8 cellular contexts compared by ENCODE assay signal in the genomic region with DNA sequence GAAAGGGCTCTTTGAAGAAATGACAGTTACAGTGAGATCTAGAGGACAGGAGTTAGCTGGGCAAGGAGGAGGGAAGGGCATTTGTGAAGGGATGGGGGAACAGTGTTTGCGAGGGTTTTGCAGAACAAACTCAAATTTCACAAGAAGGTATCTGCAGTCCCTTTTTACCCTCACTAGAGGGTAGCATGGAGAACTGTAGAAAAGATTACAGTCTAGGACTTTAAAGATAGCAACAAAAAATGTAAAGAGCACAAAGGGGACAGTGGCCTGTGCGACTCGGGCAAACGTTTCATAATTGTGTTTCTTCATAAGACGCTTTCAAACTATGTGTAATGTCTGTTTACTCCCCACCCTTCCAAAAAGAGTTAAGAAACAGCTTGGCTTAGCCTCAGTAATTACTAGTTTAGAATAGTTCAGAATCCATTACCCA. TPM values are rescaled to one million over a fixed set of nuclear protein-coding genes. Genes with fewer than 3 reads are reported as not detected.
DNase-seq lines count a peak whose midpoint lies in the region; ATAC-seq and TF ChIP-seq lines count a peak whose summit lies in the region.

No MANE protein-coding gene starts in this region.

- peaks cover 30% of the 10 kb centered on the region for H3K4me1 Mint-ChIP-seq in activated naive CD4-positive, alpha-beta T cell treated with anti-CD3 and anti-CD28 coated beads, Interleukin-2, amount 50 U/mL, for 24 hours
- H3K4me1 Mint-ChIP-seq in natural killer cell = peaks cover 0 to 12% of the 10 kb centered on the region in 2 donors
- H3K4me1 Mint-ChIP-seq in T-helper 2 cell treated with Interferon-gamma antibody and Interleukin-4, amounts not matched to agents 5 μg/mL and 100 μg/mL, for 36 hours (ENCODE audit: low read depth) = peaks cover 44% of the 10 kb centered on the region

- H3K4me3 ChIP-seq in cardiac fibroblast (replicated peaks in 1 of 2; ENCODE audit: low read depth in 2 of 2, low read length in 2 of 2) = no peak overlapping the region

- no peak for DNase-seq in activated naive CD4-positive, alpha-beta T cell treated with anti-CD3 and anti-CD28 coated beads, Interleukin-2, amount 50 U/mL, for 16 hours
- peak; percentile 55 for DNase-seq in NCI-H69 (lab: John Stamatoyannopoulos, UW)
- DNase-seq in cardiac fibroblast (ENCODE audit: low read depth in 2 of 2) = peak; percentile 64 to 67
- no peak for DNase-seq in natural killer cell
- no peak for DNase-seq in T-helper 2 cell treated with Interferon-gamma antibody and Interleukin-4, amounts not matched to agents 5 μg/mL and 100 μg/mL, for 36 hours (ENCODE audit: low spot score)
- DNase-seq in nucleus accumbens (lab: John Stamatoyannopoulos, UW) = no peak

- H3K27ac Mint-ChIP-seq in activated naive CD4-positive, alpha-beta T cell treated with anti-CD3 and anti-CD28 coated beads, Interleukin-2, amount 50 U/mL, for 24 hours = peak overlapping the region; percentile 14
- peak overlapping the region in 1 of 2 donors; percentile 33 for H3K27ac Mint-ChIP-seq in natural killer cell
- H3K27ac Mint-ChIP-seq in T-helper 2 cell treated with Interferon-gamma antibody and Interleukin-4, amounts not matched to agents 5 μg/mL and 100 μg/mL, for 36 hours = no peak overlapping the region

- intact Hi-C loops in natural killer cell (cut with micrococcal nuclease) = loop anchor here (2.0 kb wide), 1 partner anchor 316 kb away; no protein-coding TSS in a partner anchor

- no peaks in the 10 kb centered on the region for H3K27me3 Mint-ChIP-seq in activated naive CD4-positive, alpha-beta T cell treated with anti-CD3 and anti-CD28 coated beads, Interleukin-2, amount 50 U/mL, for 24 hours
- no peaks in the 10 kb centered on the region for H3K27me3 Mint-ChIP-seq in natural killer cell (ENCODE audit: low read depth in 2 of 2)
- no peaks in the 10 kb centered on the region for H3K27me3 Mint-ChIP-seq in T-helper 2 cell treated with Interferon-gamma antibody and Interleukin-4, amounts not matched to agents 5 μg/mL and 100 μg/mL, for 36 hours (ENCODE audit: low read depth)

- peaks cover 11% of the 10 kb centered on the region for H3K36me3 Mint-ChIP-seq in activated naive CD4-positive, alpha-beta T cell treated with anti-CD3 and anti-CD28 coated beads, Interleukin-2, amount 50 U/mL, for 24 hours
- peaks cover 7% of the 10 kb centered on the region for H3K36me3 Mint-ChIP-seq in natural killer cell
- peaks cover 17% of the 10 kb centered on the region for H3K36me3 Mint-ChIP-seq in T-helper 2 cell treated with Interferon-gamma antibody and Interleukin-4, amounts not matched to agents 5 μg/mL and 100 μg/mL, for 36 hours (ENCODE audit: low read depth)

- ATAC-seq in natural killer cell (peak; percentile 53 to 71 (median 70)), HG03108 (IDR thresholded peaks at IDR 0.05; ENCODE audit: unreplicated experiment) (no peak)

- H3K4me3 Mint-ChIP-seq in activated naive CD4-positive, alpha-beta T cell treated with anti-CD3 and anti-CD28 coated beads, Interleukin-2, amount 50 U/mL, for 24 hours = no peak overlapping the region
- H3K4me3 Mint-ChIP-seq in natural killer cell = no peak overlapping the region
- H3K4me3 Mint-ChIP-seq in T-helper 2 cell treated with Interferon-gamma antibody and Interleukin-4, amounts not matched to agents 5 μg/mL and 100 μg/mL, for 36 hours = no peak overlapping the region

- no peaks in the 10 kb centered on the region for H3K9me3 Mint-ChIP-seq in activated naive CD4-positive, alpha-beta T cell treated with anti-CD3 and anti-CD28 coated beads, Interleukin-2, amount 50 U/mL, for 24 hours
- H3K9me3 Mint-ChIP-seq in natural killer cell = no peaks in the 10 kb centered on the region
- no peaks in the 10 kb centered on the region for H3K9me3 Mint-ChIP-seq in T-helper 2 cell treated with Interferon-gamma antibody and Interleukin-4, amounts not matched to agents 5 μg/mL and 100 μg/mL, for 36 hours

- TF ChIP-seq CTCF in cardiac fibroblast (IDR thresholded peaks at IDR 0.05; ENCODE audit: low read depth, low read length) (peak; percentile 62), natural killer cell (IDR thresholded peaks at IDR 0.05) (peak; percentile 46)

RNA-seq across cellular contexts. Expression of a gene that starts 21.2 kb away (rescaled TPM):
- total RNA-seq in natural killer cell = 100 to 1,000 TPM; 106 to 125 (median 108) TPM

RNA-seq across cellular contexts. Expression of a gene that starts 59.5 kb away (rescaled TPM):
- total RNA-seq in natural killer cell = 10 to 100 TPM; 10.2 to 14.3 (median 13.2) TPM

Comparison
In these comparisons a context has a peak if more than half of its experiments do, and no peak if none do; other contexts are left out.
1. DNase-seq: peak in NCI-H69 (single experiment) and cardiac fibroblast (2 of 2); none in activated naive CD4-positive, alpha-beta T cell treated with anti-CD3 and anti-CD28 coated beads, Interleukin-2, amount 50 U/mL, for 16 hours (single experiment), natural killer cell (single experiment), T-helper 2 cell treated with Interferon-gamma antibody and Interleukin-4, amounts not matched to agents 5 μg/mL and 100 μg/mL, for 36 hours (single experiment) and nucleus accumbens (0 of 56).